Comparison of ENCODE assay signal across 1 cellular context in the genomic region with DNA sequence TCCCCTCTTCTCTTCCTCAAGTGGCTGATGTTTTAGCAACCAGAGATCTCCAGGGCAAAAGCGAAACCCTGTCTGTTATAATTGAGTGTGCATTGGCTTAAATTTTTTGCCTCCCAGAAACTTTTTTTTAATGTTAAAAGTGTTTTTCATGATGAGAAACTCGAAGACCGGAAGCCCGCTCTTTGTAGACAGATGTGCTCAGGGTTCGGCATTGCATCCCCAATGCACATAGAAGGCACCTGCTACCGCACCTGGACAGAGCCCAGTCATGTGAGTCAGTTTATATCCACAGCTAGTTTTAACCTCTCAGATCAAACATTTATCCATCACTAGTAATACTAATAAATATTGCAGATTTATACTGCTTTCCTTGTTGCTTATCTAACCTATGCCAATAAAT.
TF ChIP-seq lines count a peak whose summit lies in the region.

No MANE protein-coding gene starts in this region.

TF ChIP-seq in A549, 52 proteins besides CTCF, POLR2A, EP300 and RAD21 (continued from another document):
- TF ChIP-seq, protein P1, sequence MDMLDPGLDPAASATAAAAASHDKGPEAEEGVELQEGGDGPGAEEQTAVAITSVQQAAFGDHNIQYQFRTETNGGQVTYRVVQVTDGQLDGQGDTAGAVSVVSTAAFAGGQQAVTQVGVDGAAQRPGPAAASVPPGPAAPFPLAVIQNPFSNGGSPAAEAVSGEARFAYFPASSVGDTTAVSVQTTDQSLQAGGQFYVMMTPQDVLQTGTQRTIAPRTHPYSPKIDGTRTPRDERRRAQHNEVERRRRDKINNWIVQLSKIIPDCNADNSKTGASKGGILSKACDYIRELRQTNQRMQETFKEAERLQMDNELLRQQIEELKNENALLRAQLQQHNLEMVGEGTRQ (IDR thresholded peaks at IDR 0.05), result no peak
- no peak for TF ChIP-seq JUNB (IDR thresholded peaks at IDR 0.05)
